Comparison of ENCODE assay signal across 12 cellular contexts in genomic region chr18:45253973-45254372, GRCh38.
"Had no signal": no experiment of that assay in that cellular context is flagged by ENCODE, and none has a peak within 500 bp of the region (broad histone marks: within the 10 kb centered on the region; RNA-seq: fewer than 3 reads in every experiment).

No MANE protein-coding gene starts in this region.

- H3K4me1 Mint-ChIP-seq: activated B cell treated with CpG ODN at 0.5 μM for 24 hours; activated CD4-positive, alpha-beta T cell treated with anti-CD3 and anti-CD28 coated beads, Interleukin-2, amount 10 ng/mL, durations not matched to agents 7 days and 5 days; stimulated activated effector memory CD8-positive, alpha-beta T cell treated with anti-CD3 and anti-CD28 coated beads, Interleukin-12 subunit alpha, Interleukin-12 subunit beta, amount 100 ng/mL, for 72 hours had no signal

- H3K36me3 ChIP-seq: esophagus squamous epithelium had no signal

- H3K9me3 Mint-ChIP-seq: activated B cell treated with CpG ODN at 0.5 μM for 24 hours; activated CD4-positive, alpha-beta T cell treated with anti-CD3 and anti-CD28 coated beads, Interleukin-2, amount 10 ng/mL, durations not matched to agents 7 days and 5 days; activated T-helper 2 cell treated with anti-CD3 and anti-CD28 coated beads, Interferon-gamma antibody, Interleukin-2, Interleukin-4, amounts not matched to agents 10 μg/mL and 5 μg/mL and 100 μg/mL, durations not matched to agents 14 hours and 24 hours and 36 hours; stimulated activated effector memory CD8-positive, alpha-beta T cell treated with anti-CD3 and anti-CD28 coated beads, Interleukin-12 subunit alpha, Interleukin-12 subunit beta, amount 100 ng/mL, for 72 hours had no signal

- H3K4me3 ChIP-seq: esophagus squamous epithelium had no signal

- H3K36me3 Mint-ChIP-seq: stimulated activated effector memory CD8-positive, alpha-beta T cell treated with anti-CD3 and anti-CD28 coated beads, Interleukin-12 subunit alpha, Interleukin-12 subunit beta, amount 100 ng/mL, for 72 hours had no signal

- H3K27me3 ChIP-seq: esophagus squamous epithelium had no signal

- H3K4me3 Mint-ChIP-seq: activated B cell treated with CpG ODN at 0.5 μM for 24 hours; activated CD4-positive, alpha-beta T cell treated with anti-CD3 and anti-CD28 coated beads, Interleukin-2, amount 10 ng/mL, durations not matched to agents 7 days and 5 days; stimulated activated effector memory CD8-positive, alpha-beta T cell treated with anti-CD3 and anti-CD28 coated beads, Interleukin-12 subunit alpha, Interleukin-12 subunit beta, amount 100 ng/mL, for 72 hours had no signal

- ATAC-seq: stimulated activated effector memory CD8-positive, alpha-beta T cell treated with anti-CD3 and anti-CD28 coated beads, Interleukin-12 subunit alpha, Interleukin-12 subunit beta, amount 100 ng/mL, for 72 hours had no signal

- FAIRE-seq: TTC549 had no signal

- H3K9me3 ChIP-seq: esophagus squamous epithelium had no signal

- DNase-seq: activated B cell treated with CpG ODN at 0.5 μM for 24 hours; activated CD4-positive, alpha-beta T cell treated with anti-CD3 and anti-CD28 coated beads, Interleukin-2, amount 10 ng/mL, durations not matched to agents 7 days and 5 days; activated naive CD4-positive, alpha-beta T cell treated with anti-CD3 and anti-CD28 coated beads, Interleukin-2, amount 50 U/mL, for 16 hours; activated T-cell treated with anti-CD3 and anti-CD28 coated beads for 4 hours; amniotic stem cell; esophagus squamous epithelium; islet precursor cell; midbrain; T-helper 2 cell had no signal

- H3K27ac Mint-ChIP-seq: activated B cell treated with CpG ODN at 0.5 μM for 24 hours; activated CD4-positive, alpha-beta T cell treated with anti-CD3 and anti-CD28 coated beads, Interleukin-2, amount 10 ng/mL, durations not matched to agents 7 days and 5 days; activated T-helper 2 cell treated with anti-CD3 and anti-CD28 coated beads, Interferon-gamma antibody, Interleukin-2, Interleukin-4, amounts not matched to agents 10 μg/mL and 5 μg/mL and 100 μg/mL, durations not matched to agents 14 hours and 24 hours and 36 hours; stimulated activated effector memory CD8-positive, alpha-beta T cell treated with anti-CD3 and anti-CD28 coated beads, Interleukin-12 subunit alpha, Interleukin-12 subunit beta, amount 100 ng/mL, for 72 hours had no signal
